In the genomic region with DNA sequence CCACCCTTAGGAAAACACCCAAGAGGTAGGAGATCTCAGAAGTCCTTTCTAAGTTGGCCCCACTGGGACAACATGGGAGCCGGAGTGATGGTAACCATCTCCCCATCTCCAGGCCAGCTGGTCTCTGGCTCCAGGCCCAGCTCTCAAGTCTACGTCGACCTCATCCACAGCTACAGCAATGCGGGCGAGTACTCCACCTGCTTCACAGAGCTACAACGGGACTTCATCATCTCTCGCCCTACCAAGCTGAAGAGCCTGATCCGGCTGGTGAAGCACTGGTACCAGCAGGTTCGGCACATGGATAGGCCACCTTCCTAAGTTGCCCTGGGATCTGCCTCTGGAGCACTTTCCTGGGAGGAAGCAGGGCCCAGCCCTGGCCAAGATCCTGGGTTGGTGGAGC, we compare ENCODE assay signal across 26 cellular contexts. TPM values are rescaled to one million over a fixed set of nuclear protein-coding genes. Genes with fewer than 3 reads are reported as not detected.
"Had no signal": no experiment of that assay in that cellular context is flagged by ENCODE, and none has a peak within 500 bp of the region (broad histone marks: within the 10 kb centered on the region; RNA-seq: fewer than 3 reads in every experiment).

No MANE protein-coding gene starts in this region.

- H3K9me3 Mint-ChIP-seq: natural killer cell treated with Interleukin-12 subunit alpha and Interleukin-12 subunit beta and Interleukin-15 and Interleukin-18, amount 100 ng/mL, for 72 hours; stimulated activated naive B cell treated with anti-CD40 and anti-IgM and Interleukin-4, amounts not matched to agents 10 μg/mL and 1 μg/mL and 100 μg/mL, for 72 hours; stimulated activated naive CD8-positive, alpha-beta T cell treated with anti-CD3 and anti-CD28 coated beads, Interleukin-15, Interleukin-2, amounts not matched to agents 100 ng/mL and 50 ng/mL, for 24 hours; type B pancreatic cell had no signal

- DNase-seq: hypothalamus; immature natural killer cell; left ventricle myocardium inferior; mesendoderm; midbrain; mucosa of descending colon; naive thymus-derived CD4-positive, alpha-beta T cell; nucleus accumbens; pancreas; retina; stimulated activated CD4-positive, alpha-beta T cell treated with anti-CD3 and anti-CD28 coated beads, Interleukin-12 subunit alpha, Interleukin-12 subunit beta, amount 100 ng/mL, for 4 hours; stimulated activated CD4-positive, alpha-beta T cell treated with anti-CD3 and anti-CD28 coated beads, Interleukin-15, amount 100 ng/mL, for 24 hours; stimulated activated CD4-positive, alpha-beta T cell treated with anti-CD3 and anti-CD28 coated beads, Interleukin-2, amount 100 ng/mL, for 24 hours; stimulated activated CD4-positive, alpha-beta T cell treated with anti-CD3 and anti-CD28 coated beads, Interleukin-4, amount 100 ng/mL, for 1 hour; stimulated activated naive B cell treated with anti-CD40 and anti-IgM and Interleukin-4, amounts not matched to agents 10 μg/mL and 1 μg/mL and 100 μg/mL, for 72 hours; uterus had no signal

- H3K4me1 ChIP-seq: pancreas, prostate gland, tibial nerve, uterus had no signal

- H3K36me3 Mint-ChIP-seq: natural killer cell treated with Interleukin-12 subunit alpha and Interleukin-12 subunit beta and Interleukin-15 and Interleukin-18, amount 100 ng/mL, for 72 hours; type B pancreatic cell had no signal

- H3K36me3 ChIP-seq: prostate gland, uterus had no signal

- H3K27me3 Mint-ChIP-seq: naive thymus-derived CD4-positive, alpha-beta T cell; natural killer cell treated with Interleukin-12 subunit alpha and Interleukin-12 subunit beta and Interleukin-15 and Interleukin-18, amount 100 ng/mL, for 72 hours; stimulated activated naive B cell treated with anti-CD40 and anti-IgM and Interleukin-4, amounts not matched to agents 10 μg/mL and 1 μg/mL and 100 μg/mL, for 72 hours; stimulated activated naive CD8-positive, alpha-beta T cell treated with anti-CD3 and anti-CD28 coated beads, Interleukin-15, Interleukin-2, amounts not matched to agents 100 ng/mL and 50 ng/mL, for 24 hours had no signal

- H3K4me3 Mint-ChIP-seq: immature natural killer cell; naive thymus-derived CD4-positive, alpha-beta T cell; natural killer cell treated with Interleukin-12 subunit alpha and Interleukin-12 subunit beta and Interleukin-15 and Interleukin-18, amount 100 ng/mL, for 72 hours; stimulated activated naive B cell treated with anti-CD40 and anti-IgM and Interleukin-4, amounts not matched to agents 10 μg/mL and 1 μg/mL and 100 μg/mL, for 72 hours; stimulated activated naive CD8-positive, alpha-beta T cell treated with anti-CD3 and anti-CD28 coated beads, Interleukin-15, Interleukin-2, amounts not matched to agents 100 ng/mL and 50 ng/mL, for 24 hours; type B pancreatic cell had no signal

- H3K27me3 ChIP-seq: pancreas, tibial nerve, uterus had no signal

- H3K27ac Mint-ChIP-seq: immature natural killer cell; naive thymus-derived CD4-positive, alpha-beta T cell; natural killer cell treated with Interleukin-12 subunit alpha and Interleukin-12 subunit beta and Interleukin-15 and Interleukin-18, amount 100 ng/mL, for 72 hours; stimulated activated naive B cell treated with anti-CD40 and anti-IgM and Interleukin-4, amounts not matched to agents 10 μg/mL and 1 μg/mL and 100 μg/mL, for 72 hours; type B pancreatic cell had no signal

- H3K9me3 ChIP-seq: left ventricle myocardium inferior, mucosa of descending colon, pancreas, prostate gland, tibial nerve, uterus had no signal

- H3K27ac ChIP-seq: left ventricle myocardium inferior, pancreas, prostate gland, skin epidermis, tibial nerve, uterus had no signal

- H3K4me1 Mint-ChIP-seq: immature natural killer cell had no signal

- ATAC-seq: mucosa of descending colon; naive thymus-derived CD4-positive, alpha-beta T cell; natural killer cell treated with Interleukin-12 subunit alpha and Interleukin-12 subunit beta and Interleukin-15 and Interleukin-18, amount 100 ng/mL, for 72 hours; pancreas; right cardiac atrium; sciatic nerve; stimulated activated naive B cell treated with anti-CD40 and anti-IgM and Interleukin-4, amounts not matched to agents 10 μg/mL and 1 μg/mL and 100 μg/mL, for 72 hours had no signal

- H3K4me3 ChIP-seq: left ventricle myocardium inferior, lung, mucosa of descending colon, pancreas, prostate gland, skin epidermis, tibial nerve, uterus had no signal

RNA-seq across cellular contexts. Expression of a gene that starts 11.0 kb away (rescaled TPM):
- polyA plus RNA-seq: neural cell had no signal

RNA-seq across cellular contexts. Expression of a gene that starts 29.0 kb away (rescaled TPM):
- polyA plus RNA-seq: neural cell had no signal
